ENCODE assay signal across 1 cellular context in the genomic region with DNA sequence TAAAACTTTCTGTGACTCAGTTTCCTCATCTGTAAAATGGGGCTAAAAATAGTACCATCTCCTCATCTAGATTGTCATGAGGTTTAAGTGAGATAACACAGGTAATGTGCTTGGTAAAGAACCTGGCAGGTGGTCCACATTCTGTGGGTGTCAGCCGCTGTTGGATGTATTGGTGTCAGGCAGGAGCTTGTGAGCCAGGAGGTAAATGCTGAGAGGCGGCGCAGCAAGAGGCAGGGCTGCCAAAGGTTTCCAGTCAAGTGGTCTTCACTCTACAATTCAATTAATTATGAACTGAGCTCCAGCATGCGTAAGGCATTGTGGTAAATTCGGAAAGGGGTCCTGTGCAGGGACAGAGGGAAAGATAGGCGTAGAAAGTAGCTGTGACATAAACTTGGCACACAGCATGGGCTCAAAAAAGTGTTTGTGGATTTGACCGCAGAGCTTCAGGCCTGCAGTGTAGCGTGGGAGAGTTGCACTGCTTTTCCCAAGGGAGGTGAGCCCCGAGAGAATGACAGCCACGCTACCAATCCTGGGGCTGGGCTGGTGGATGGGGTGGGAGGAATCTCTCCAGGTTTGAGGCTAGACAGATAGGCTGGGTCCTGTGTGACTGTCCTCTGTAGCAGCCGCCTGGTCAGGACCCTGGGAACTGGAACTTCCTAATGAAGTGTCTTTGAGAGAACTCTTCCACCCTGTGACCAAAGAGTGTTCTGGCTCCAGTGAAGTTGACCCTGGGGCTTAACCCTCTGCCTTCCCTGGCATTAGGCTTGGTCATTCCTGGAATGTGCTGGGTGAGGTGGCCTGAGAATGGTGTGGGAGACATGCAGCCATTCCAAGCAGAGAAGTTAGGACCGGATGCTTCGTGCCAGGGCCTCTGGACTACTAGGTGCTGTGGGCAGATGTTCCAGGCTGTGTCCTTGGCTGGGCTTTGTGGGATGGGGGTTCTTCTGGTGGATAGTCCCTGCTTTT.
TF ChIP-seq lines count a peak whose summit lies in the region.

No MANE protein-coding gene starts in this region.

TF ChIP-seq in GM23338, 12 proteins besides CTCF, POLR2A, EP300 and RAD21 (continued from another document):
- TF ChIP-seq, protein P1, sequence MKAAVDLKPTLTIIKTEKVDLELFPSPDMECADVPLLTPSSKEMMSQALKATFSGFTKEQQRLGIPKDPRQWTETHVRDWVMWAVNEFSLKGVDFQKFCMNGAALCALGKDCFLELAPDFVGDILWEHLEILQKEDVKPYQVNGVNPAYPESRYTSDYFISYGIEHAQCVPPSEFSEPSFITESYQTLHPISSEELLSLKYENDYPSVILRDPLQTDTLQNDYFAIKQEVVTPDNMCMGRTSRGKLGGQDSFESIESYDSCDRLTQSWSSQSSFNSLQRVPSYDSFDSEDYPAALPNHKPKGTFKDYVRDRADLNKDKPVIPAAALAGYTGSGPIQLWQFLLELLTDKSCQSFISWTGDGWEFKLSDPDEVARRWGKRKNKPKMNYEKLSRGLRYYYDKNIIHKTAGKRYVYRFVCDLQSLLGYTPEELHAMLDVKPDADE (IDR thresholded peaks at IDR 0.05): no peak
- TF ChIP-seq ZNF331 (CRISPR knock-in tag; IDR thresholded peaks at IDR 0.05; ENCODE audit: low read depth) (no peak), NANOG (IDR thresholded peaks at IDR 0.05; ENCODE audit: borderline replicate concordance) (no peak)
- TF ChIP-seq, protein P2, sequence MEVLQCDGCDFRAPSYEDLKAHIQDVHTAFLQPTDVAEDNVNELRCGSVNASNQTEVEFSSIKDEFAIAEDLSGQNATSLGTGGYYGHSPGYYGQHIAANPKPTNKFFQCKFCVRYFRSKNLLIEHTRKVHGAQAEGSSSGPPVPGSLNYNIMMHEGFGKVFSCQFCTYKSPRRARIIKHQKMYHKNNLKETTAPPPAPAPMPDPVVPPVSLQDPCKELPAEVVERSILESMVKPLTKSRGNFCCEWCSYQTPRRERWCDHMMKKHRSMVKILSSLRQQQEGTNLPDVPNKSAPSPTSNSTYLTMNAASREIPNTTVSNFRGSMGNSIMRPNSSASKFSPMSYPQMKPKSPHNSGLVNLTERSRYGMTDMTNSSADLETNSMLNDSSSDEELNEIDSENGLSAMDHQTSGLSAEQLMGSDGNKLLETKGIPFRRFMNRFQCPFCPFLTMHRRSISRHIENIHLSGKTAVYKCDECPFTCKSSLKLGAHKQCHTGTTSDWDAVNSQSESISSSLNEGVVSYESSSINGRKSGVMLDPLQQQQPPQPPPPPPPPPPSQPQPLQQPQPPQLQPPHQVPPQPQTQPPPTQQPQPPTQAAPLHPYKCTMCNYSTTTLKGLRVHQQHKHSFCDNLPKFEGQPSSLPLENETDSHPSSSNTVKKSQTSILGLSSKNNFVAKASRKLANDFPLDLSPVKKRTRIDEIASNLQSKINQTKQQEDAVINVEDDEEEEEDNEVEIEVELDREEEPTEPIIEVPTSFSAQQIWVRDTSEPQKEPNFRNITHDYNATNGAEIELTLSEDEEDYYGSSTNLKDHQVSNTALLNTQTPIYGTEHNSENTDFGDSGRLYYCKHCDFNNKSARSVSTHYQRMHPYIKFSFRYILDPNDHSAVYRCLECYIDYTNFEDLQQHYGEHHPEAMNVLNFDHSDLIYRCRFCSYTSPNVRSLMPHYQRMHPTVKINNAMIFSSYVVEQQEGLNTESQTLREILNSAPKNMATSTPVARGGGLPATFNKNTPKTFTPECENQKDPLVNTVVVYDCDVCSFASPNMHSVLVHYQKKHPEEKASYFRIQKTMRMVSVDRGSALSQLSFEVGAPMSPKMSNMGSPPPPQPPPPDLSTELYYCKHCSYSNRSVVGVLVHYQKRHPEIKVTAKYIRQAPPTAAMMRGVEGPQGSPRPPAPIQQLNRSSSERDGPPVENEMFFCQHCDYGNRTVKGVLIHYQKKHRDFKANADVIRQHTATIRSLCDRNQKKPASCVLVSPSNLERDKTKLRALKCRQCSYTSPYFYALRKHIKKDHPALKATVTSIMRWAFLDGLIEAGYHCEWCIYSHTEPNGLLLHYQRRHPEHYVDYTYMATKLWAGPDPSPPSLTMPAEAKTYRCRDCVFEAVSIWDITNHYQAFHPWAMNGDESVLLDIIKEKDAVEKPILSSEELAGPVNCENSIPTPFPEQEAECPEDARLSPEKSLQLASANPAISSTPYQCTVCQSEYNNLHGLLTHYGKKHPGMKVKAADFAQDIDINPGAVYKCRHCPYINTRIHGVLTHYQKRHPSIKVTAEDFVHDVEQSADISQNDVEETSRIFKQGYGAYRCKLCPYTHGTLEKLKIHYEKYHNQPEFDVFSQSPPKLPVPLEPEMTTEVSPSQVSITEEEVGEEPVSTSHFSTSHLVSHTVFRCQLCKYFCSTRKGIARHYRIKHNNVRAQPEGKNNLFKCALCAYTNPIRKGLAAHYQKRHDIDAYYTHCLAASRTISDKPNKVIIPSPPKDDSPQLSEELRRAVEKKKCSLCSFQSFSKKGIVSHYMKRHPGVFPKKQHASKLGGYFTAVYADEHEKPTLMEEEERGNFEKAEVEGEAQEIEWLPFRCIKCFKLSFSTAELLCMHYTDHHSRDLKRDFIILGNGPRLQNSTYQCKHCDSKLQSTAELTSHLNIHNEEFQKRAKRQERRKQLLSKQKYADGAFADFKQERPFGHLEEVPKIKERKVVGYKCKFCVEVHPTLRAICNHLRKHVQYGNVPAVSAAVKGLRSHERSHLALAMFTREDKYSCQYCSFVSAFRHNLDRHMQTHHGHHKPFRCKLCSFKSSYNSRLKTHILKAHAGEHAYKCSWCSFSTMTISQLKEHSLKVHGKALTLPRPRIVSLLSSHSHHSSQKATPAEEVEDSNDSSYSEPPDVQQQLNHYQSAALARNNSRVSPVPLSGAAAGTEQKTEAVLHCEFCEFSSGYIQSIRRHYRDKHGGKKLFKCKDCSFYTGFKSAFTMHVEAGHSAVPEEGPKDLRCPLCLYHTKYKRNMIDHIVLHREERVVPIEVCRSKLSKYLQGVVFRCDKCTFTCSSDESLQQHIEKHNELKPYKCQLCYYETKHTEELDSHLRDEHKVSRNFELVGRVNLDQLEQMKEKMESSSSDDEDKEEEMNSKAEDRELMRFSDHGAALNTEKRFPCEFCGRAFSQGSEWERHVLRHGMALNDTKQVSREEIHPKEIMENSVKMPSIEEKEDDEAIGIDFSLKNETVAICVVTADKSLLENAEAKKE (CRISPR knock-in tag; IDR thresholded peaks at IDR 0.05): no peak
